8 cellular contexts compared by ENCODE assay signal in the genomic region with DNA sequence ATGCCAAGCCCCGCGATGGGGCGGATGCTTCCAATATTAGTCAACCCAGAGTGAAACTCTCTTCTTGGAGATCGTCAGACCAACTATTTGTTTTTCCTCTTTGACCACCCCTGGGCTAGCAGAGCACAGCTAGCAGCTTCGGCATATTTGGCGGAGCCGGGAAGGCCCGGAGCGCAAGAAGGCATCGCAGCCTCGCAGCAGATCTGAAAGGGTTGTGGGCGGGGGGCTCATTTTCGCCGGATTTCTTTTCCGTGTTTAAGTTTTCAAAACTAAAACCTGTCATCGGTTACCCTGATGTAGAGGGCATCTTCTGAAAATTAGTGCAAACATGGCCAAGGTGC. TPM values are rescaled to one million over a fixed set of nuclear protein-coding genes. Genes with fewer than 3 reads are reported as not detected.
DNase-seq lines count a peak whose midpoint lies in the region; ATAC-seq and TF ChIP-seq lines count a peak whose summit lies in the region.

No MANE protein-coding gene starts in this region.

- H3K27ac ChIP-seq in HEK293 (ENCODE audit: extremely low read depth, low read depth, low read length) (peak overlapping the region; percentile 63; the same call in 1 of the 2 replicates), iPS-18a (ENCODE audit: low read length) (no peak overlapping the region), suprapubic skin (peak overlapping the region; percentile 50)

- H3K4me1 ChIP-seq in HEK293 (ENCODE audit: control insufficient read depth, insufficient read depth, low read length) = no peaks in the 10 kb centered on the region
- peaks cover 11% of the 10 kb centered on the region for H3K4me1 ChIP-seq in iPS-18a (ENCODE audit: control insufficient read depth, low read depth, low read length)
- H3K4me1 ChIP-seq in suprapubic skin = peaks cover 18% of the 10 kb centered on the region

- POLR2A ChIA-PET in HEK293 (lab: Yijun Ruan, JAX) = no interaction called here

- DNase-seq in Calu3 (no peak), suprapubic skin (ENCODE audit: low spot score in 2 of 2) (no peak), MV-4-11 (lab: John Stamatoyannopoulos, UW) (no peak), COLO829 (ENCODE audit: low spot score) (no peak)

- no peak for TF ChIP-seq CTCF in Calu3 (IDR thresholded peaks at IDR 0.05; ENCODE audit: unreplicated experiment)
- TF ChIP-seq CTCF in HEK293 (tag by site-specific recombination; IDR thresholded peaks at IDR 0.05) = no peak
- TF ChIP-seq CTCF in WI38 (IDR thresholded peaks at IDR 0.05; ENCODE audit: low read depth, low read length) = no peak
- no peak for TF ChIP-seq CTCF in suprapubic skin (IDR thresholded peaks at IDR 0.05)

- peak overlapping the region; percentile 54 for H3K4me3 ChIP-seq in HEK293 (ENCODE audit: low read depth, low read length)
- H3K4me3 ChIP-seq in WI38 (ENCODE audit: low read depth, low read length) = peak overlapping the region; percentile 59
- H3K4me3 ChIP-seq in iPS-18a (ENCODE audit: low read length) = peak overlapping the region; percentile 72
- H3K4me3 ChIP-seq in suprapubic skin = peak overlapping the region; percentile 67

- H3K4me3 Mint-ChIP-seq in Calu3 (ENCODE audit: low read depth, unreplicated experiment) = peak overlapping the region; percentile 72

- TF ChIP-seq EP300 in suprapubic skin (IDR thresholded peaks at IDR 0.05) = no peak

- H3K27ac Mint-ChIP-seq in Calu3 (ENCODE audit: unreplicated experiment) = no peak overlapping the region

- peaks cover 58% of the 10 kb centered on the region for H3K27me3 Mint-ChIP-seq in Calu3 (ENCODE audit: unreplicated experiment)

- CTCF ChIA-PET in Calu3 (lab: Charles Lee) (no interaction called here), HEK293 (lab: Yijun Ruan, JAX) (no interaction called here)

- WGBS in suprapubic skin = 2% methylated on average over 16 of the region's 16 CpGs

- H3K36me3 ChIP-seq in HEK293 (ENCODE audit: control insufficient read depth in 2 of 2, insufficient read depth in 1 of 2, low read length in 2 of 2) = no peaks in the 10 kb centered on the region
- no peaks in the 10 kb centered on the region for H3K36me3 ChIP-seq in iPS-18a (ENCODE audit: control insufficient read depth, low read depth, low read length)
- H3K36me3 ChIP-seq in suprapubic skin = no peaks in the 10 kb centered on the region

- H3K36me3 Mint-ChIP-seq in Calu3 (ENCODE audit: insufficient read depth, unreplicated experiment) = peaks cover 6% of the 10 kb centered on the region

- H3K9me3 ChIP-seq in HEK293 (ENCODE audit: control insufficient read depth, insufficient read depth, low read depth, low read length) (no peaks in the 10 kb centered on the region), iPS-18a (ENCODE audit: control insufficient read depth, low read depth, low read length) (no peaks in the 10 kb centered on the region), suprapubic skin (no peaks in the 10 kb centered on the region)

- BruUV-seq in Calu3 (replicated peaks; lab: Mats Ljungman, UMichigan) = no TSS peak

- no peak overlapping the region for H3K9ac ChIP-seq in iPS-18a (ENCODE audit: low read length)

- no peaks in the 10 kb centered on the region for H3K9me3 Mint-ChIP-seq in Calu3 (ENCODE audit: low read depth, unreplicated experiment)

- intact Hi-C loops in Calu3 (cut with micrococcal nuclease; ENCODE audit: unreplicated experiment) = no loop called here

- no peak for ATAC-seq in GM18517 (IDR thresholded peaks at IDR 0.05; ENCODE audit: unreplicated experiment)

- no peak for TF ChIP-seq POLR2A in suprapubic skin (IDR thresholded peaks at IDR 0.05)

- peaks cover 15% of the 10 kb centered on the region for H3K4me1 Mint-ChIP-seq in Calu3 (ENCODE audit: low read depth, unreplicated experiment)

- H3K27me3 ChIP-seq in iPS-18a (ENCODE audit: control insufficient read depth, insufficient read depth, low read length) (peaks cover 58% of the 10 kb centered on the region), suprapubic skin (peaks cover 25% of the 10 kb centered on the region)

TF ChIP-seq in HEK293, 187 proteins besides CTCF, POLR2A, EP300 and RAD21:
- TF ChIP-seq ZBTB48 (tag by site-specific recombination; IDR thresholded peaks at IDR 0.05) (0 out of 2 replicates have a peak, but pooled peaks have one; percentile 4), GLIS1 (tag by site-specific recombination; IDR thresholded peaks at IDR 0.05) (peak; percentile 1; the same call in 1 of the 2 replicates), ZFP69B (tag by site-specific recombination; IDR thresholded peaks at IDR 0.05) (0 out of 2 replicates have a peak, but pooled peaks have one; percentile 3), ZNF335 (tag by site-specific recombination; conservative IDR thresholded peaks at IDR 0.05) (peak; percentile 85), ZBTB20 (tag by site-specific recombination; IDR thresholded peaks at IDR 0.05) (peak; percentile 6; the same call in 1 of the 2 replicates), ZNF501 (tag by site-specific recombination; IDR thresholded peaks at IDR 0.05) (0 out of 2 replicates have a peak, but pooled peaks have one; percentile 10), ZNF350 (tag by site-specific recombination; IDR thresholded peaks at IDR 0.05) (no peak)
- TF ChIP-seq, protein P1, sequence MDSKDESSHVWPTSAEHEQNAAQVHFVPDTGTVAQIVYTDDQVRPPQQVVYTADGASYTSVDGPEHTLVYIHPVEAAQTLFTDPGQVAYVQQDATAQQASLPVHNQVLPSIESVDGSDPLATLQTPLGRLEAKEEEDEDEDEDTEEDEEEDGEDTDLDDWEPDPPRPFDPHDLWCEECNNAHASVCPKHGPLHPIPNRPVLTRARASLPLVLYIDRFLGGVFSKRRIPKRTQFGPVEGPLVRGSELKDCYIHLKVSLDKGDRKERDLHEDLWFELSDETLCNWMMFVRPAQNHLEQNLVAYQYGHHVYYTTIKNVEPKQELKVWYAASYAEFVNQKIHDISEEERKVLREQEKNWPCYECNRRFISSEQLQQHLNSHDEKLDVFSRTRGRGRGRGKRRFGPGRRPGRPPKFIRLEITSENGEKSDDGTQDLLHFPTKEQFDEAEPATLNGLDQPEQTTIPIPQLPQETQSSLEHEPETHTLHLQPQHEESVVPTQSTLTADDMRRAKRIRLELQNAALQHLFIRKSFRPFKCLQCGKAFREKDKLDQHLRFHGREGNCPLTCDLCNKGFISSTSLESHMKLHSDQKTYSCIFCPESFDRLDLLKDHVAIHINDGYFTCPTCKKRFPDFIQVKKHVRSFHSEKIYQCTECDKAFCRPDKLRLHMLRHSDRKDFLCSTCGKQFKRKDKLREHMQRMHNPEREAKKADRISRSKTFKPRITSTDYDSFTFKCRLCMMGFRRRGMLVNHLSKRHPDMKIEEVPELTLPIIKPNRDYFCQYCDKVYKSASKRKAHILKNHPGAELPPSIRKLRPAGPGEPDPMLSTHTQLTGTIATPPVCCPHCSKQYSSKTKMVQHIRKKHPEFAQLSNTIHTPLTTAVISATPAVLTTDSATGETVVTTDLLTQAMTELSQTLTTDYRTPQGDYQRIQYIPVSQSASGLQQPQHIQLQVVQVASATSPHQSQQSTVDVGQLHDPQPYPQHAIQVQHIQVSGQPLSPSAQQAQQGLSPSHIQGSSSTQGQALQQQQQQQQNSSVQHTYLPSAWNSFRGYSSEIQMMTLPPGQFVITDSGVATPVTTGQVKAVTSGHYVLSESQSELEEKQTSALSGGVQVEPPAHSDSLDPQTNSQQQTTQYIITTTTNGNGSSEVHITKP (tag by site-specific recombination; IDR thresholded peaks at IDR 0.05) = peak; percentile 71
- TF ChIP-seq, protein P2, sequence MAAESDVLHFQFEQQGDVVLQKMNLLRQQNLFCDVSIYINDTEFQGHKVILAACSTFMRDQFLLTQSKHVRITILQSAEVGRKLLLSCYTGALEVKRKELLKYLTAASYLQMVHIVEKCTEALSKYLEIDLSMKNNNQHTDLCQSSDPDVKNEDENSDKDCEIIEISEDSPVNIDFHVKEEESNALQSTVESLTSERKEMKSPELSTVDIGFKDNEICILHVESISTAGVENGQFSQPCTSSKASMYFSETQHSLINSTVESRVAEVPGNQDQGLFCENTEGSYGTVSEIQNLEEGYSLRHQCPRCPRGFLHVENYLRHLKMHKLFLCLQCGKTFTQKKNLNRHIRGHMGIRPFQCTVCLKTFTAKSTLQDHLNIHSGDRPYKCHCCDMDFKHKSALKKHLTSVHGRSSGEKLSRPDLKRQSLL (tag by site-specific recombination; IDR thresholded peaks at IDR 0.05) = no peak
- TF ChIP-seq, protein P3, sequence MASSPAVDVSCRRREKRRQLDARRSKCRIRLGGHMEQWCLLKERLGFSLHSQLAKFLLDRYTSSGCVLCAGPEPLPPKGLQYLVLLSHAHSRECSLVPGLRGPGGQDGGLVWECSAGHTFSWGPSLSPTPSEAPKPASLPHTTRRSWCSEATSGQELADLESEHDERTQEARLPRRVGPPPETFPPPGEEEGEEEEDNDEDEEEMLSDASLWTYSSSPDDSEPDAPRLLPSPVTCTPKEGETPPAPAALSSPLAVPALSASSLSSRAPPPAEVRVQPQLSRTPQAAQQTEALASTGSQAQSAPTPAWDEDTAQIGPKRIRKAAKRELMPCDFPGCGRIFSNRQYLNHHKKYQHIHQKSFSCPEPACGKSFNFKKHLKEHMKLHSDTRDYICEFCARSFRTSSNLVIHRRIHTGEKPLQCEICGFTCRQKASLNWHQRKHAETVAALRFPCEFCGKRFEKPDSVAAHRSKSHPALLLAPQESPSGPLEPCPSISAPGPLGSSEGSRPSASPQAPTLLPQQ (tag by site-specific recombination; IDR thresholded peaks at IDR 0.05) = peak; percentile 10; the same call in 1 of the 2 replicates
TF ChIP-seq in HEK293: peak in this region for 8.

RNA-seq across cellular contexts. Expression of a gene that starts 0.3 kb away (rescaled TPM):
- total RNA-seq in Calu3 (2022) = 0.57 and 0.86 TPM in 2 replicates
- 1 to 10 TPM in 3 of 4 donors, under 1 TPM in 1; 0.89 to 3.6 (median 1.8) TPM for total RNA-seq in suprapubic skin
